Comparison of ENCODE assay signal across 2 cellular contexts in the genomic region with DNA sequence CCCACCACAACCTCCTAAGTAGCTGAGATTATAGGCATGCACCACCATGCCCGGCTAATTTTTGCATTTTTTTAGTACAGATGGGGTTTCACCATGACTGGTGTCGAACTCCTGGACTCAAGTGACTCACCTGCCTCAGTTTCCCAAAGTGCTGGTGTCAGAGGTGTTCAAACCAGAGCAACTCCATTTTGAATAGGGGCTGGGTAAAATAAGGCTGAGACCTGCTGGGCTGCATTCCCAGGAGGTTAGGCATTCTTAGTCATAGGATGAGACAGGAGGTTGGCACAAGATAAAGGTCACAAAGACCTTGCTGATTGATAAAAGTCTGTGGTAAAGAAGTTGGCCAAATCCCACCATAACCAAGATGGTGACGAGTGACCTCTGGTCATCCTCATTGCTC.
TF ChIP-seq lines count a peak whose summit lies in the region.
"Not testable (repeated sequence)": the region's sequence is repeated elsewhere in the genome, so short reads cannot be mapped to it uniquely, and the experiment has no call there.

No MANE protein-coding gene starts in this region.

TF ChIP-seq in SK-N-SH, 30 proteins besides CTCF, POLR2A, EP300 and RAD21:
- TF ChIP-seq RXRA (IDR thresholded peaks at IDR 0.05; ENCODE audit: borderline replicate concordance, low read depth), result peak; percentile 41; the same call in 1 of the 2 replicates
- TF ChIP-seq FOSL2 (IDR thresholded peaks at IDR 0.05; ENCODE audit: borderline replicate concordance, low read depth), result peak; percentile 38; the same call in 1 of the 2 replicates
- TF ChIP-seq NFIC (IDR thresholded peaks at IDR 0.05; ENCODE audit: borderline replicate concordance), result peak; percentile 51; the same call in 1 of the 2 replicates
- 0 out of 2 replicates have a peak, but pooled peaks have one; percentile 20 for TF ChIP-seq JUND (IDR thresholded peaks at IDR 0.05)
- TF ChIP-seq, protein P1, sequence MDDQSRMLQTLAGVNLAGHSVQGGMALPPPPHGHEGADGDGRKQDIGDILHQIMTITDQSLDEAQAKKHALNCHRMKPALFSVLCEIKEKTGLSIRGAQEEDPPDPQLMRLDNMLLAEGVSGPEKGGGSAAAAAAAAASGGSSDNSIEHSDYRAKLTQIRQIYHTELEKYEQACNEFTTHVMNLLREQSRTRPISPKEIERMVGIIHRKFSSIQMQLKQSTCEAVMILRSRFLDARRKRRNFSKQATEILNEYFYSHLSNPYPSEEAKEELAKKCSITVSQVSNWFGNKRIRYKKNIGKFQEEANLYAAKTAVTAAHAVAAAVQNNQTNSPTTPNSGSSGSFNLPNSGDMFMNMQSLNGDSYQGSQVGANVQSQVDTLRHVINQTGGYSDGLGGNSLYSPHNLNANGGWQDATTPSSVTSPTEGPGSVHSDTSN (IDR thresholded peaks at IDR 0.05), result peak; percentile 43

TF ChIP-seq in K562, 482 proteins besides CTCF, POLR2A, EP300 and RAD21:
- peak; percentile 86; the same call in 1 of the 2 replicates for TF ChIP-seq ZNF175 (CRISPR knock-in tag; IDR thresholded peaks at IDR 0.05; ENCODE audit: low read depth)
- TF ChIP-seq NR4A1 (CRISPR knock-in tag; IDR thresholded peaks at IDR 0.05); NR2C1 (IDR thresholded peaks at IDR 0.05): not testable (repeated sequence)
- TF ChIP-seq NR4A1 (tag; IDR thresholded peaks at IDR 0.05), result peak; percentile 84
- TF ChIP-seq DMBX1 (CRISPR knock-in tag; IDR thresholded peaks at IDR 0.05; ENCODE audit: borderline replicate concordance), result 0 out of 2 replicates have a peak, but pooled peaks have one; percentile 35
- peak; percentile 88; the same call in 1 of the 2 replicates for TF ChIP-seq HDAC8 (tag; IDR thresholded peaks at IDR 0.05)
- TF ChIP-seq, protein P2, sequence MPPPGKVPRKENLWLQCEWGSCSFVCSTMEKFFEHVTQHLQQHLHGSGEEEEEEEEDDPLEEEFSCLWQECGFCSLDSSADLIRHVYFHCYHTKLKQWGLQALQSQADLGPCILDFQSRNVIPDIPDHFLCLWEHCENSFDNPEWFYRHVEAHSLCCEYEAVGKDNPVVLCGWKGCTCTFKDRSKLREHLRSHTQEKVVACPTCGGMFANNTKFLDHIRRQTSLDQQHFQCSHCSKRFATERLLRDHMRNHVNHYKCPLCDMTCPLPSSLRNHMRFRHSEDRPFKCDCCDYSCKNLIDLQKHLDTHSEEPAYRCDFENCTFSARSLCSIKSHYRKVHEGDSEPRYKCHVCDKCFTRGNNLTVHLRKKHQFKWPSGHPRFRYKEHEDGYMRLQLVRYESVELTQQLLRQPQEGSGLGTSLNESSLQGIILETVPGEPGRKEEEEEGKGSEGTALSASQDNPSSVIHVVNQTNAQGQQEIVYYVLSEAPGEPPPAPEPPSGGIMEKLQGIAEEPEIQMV (tag; conservative IDR thresholded peaks at IDR 0.05; ENCODE audit: low read depth), result 0 out of 2 replicates have a peak, but pooled peaks have one; percentile 24
- peak; percentile 78 for TF ChIP-seq MEF2D (tag; conservative IDR thresholded peaks at IDR 0.05; ENCODE audit: low read depth)
- TF ChIP-seq ETV1 (tag; conservative IDR thresholded peaks at IDR 0.05; ENCODE audit: low read depth), result 0 out of 2 replicates have a peak, but pooled peaks have one; percentile 10
- TF ChIP-seq, protein P3, sequence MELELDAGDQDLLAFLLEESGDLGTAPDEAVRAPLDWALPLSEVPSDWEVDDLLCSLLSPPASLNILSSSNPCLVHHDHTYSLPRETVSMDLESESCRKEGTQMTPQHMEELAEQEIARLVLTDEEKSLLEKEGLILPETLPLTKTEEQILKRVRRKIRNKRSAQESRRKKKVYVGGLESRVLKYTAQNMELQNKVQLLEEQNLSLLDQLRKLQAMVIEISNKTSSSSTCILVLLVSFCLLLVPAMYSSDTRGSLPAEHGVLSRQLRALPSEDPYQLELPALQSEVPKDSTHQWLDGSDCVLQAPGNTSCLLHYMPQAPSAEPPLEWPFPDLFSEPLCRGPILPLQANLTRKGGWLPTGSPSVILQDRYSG (tag; conservative IDR thresholded peaks at IDR 0.05; ENCODE audit: low read depth), result peak; percentile 74; the same call in 1 of the 2 replicates
- TF ChIP-seq, protein P4, sequence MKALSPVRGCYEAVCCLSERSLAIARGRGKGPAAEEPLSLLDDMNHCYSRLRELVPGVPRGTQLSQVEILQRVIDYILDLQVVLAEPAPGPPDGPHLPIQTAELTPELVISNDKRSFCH (CRISPR knock-in tag; IDR thresholded peaks at IDR 0.05), result not testable (repeated sequence)
- TF ChIP-seq, protein P4 (tag; IDR thresholded peaks at IDR 0.05), result peak; percentile 79; the same call in 1 of the 2 replicates
- peak; percentile 24; the same call in 1 of the 2 replicates for TF ChIP-seq MECOM (CRISPR knock-in tag; IDR thresholded peaks at IDR 0.05)
- TF ChIP-seq, protein P5, sequence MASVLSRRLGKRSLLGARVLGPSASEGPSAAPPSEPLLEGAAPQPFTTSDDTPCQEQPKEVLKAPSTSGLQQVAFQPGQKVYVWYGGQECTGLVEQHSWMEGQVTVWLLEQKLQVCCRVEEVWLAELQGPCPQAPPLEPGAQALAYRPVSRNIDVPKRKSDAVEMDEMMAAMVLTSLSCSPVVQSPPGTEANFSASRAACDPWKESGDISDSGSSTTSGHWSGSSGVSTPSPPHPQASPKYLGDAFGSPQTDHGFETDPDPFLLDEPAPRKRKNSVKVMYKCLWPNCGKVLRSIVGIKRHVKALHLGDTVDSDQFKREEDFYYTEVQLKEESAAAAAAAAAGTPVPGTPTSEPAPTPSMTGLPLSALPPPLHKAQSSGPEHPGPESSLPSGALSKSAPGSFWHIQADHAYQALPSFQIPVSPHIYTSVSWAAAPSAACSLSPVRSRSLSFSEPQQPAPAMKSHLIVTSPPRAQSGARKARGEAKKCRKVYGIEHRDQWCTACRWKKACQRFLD (CRISPR knock-in tag; IDR thresholded peaks at IDR 0.05), result peak; percentile 84
- 0 out of 2 replicates have a peak, but pooled peaks have one; percentile 12 for TF ChIP-seq ZNF583 (CRISPR knock-in tag; IDR thresholded peaks at IDR 0.05)
- TF ChIP-seq PTTG1 (tag; IDR thresholded peaks at IDR 0.05; ENCODE audit: low read depth), result peak; percentile 76
- TF ChIP-seq ZNF584 (CRISPR knock-in tag; IDR thresholded peaks at IDR 0.05; ENCODE audit: low read depth), result 0 out of 2 replicates have a peak, but pooled peaks have one; percentile 30
- TF ChIP-seq, protein P6, sequence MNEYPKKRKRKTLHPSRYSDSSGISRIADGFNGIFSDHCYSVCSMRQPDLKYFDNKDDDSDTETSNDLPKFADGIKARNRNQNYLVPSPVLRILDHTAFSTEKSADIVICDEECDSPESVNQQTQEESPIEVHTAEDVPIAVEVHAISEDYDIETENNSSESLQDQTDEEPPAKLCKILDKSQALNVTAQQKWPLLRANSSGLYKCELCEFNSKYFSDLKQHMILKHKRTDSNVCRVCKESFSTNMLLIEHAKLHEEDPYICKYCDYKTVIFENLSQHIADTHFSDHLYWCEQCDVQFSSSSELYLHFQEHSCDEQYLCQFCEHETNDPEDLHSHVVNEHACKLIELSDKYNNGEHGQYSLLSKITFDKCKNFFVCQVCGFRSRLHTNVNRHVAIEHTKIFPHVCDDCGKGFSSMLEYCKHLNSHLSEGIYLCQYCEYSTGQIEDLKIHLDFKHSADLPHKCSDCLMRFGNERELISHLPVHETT (CRISPR knock-in tag; conservative IDR thresholded peaks at IDR 0.05 in 1 of 2, IDR thresholded peaks at IDR 0.05 in 1 of 2), result peak in 1 of 2 experiments; percentile 60; a peak in 1 of 4 replicates
- TF ChIP-seq NR2C1 (tag; IDR thresholded peaks at IDR 0.05), result peak; percentile 72
- TF ChIP-seq FOSL1 (tag; conservative IDR thresholded peaks at IDR 0.05), result peak; percentile 63
- TF ChIP-seq, protein P7, sequence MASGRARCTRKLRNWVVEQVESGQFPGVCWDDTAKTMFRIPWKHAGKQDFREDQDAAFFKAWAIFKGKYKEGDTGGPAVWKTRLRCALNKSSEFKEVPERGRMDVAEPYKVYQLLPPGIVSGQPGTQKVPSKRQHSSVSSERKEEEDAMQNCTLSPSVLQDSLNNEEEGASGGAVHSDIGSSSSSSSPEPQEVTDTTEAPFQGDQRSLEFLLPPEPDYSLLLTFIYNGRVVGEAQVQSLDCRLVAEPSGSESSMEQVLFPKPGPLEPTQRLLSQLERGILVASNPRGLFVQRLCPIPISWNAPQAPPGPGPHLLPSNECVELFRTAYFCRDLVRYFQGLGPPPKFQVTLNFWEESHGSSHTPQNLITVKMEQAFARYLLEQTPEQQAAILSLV (tag; IDR thresholded peaks at IDR 0.05), result peak; percentile 47; the same call in 1 of the 2 replicates
- TF ChIP-seq KLF1 (tag; IDR thresholded peaks at IDR 0.05), result 0 out of 2 replicates have a peak, but pooled peaks have one; percentile 46
- peak; percentile 76 for TF ChIP-seq PTRF (tag; IDR thresholded peaks at IDR 0.05)
- TF ChIP-seq, protein P8, sequence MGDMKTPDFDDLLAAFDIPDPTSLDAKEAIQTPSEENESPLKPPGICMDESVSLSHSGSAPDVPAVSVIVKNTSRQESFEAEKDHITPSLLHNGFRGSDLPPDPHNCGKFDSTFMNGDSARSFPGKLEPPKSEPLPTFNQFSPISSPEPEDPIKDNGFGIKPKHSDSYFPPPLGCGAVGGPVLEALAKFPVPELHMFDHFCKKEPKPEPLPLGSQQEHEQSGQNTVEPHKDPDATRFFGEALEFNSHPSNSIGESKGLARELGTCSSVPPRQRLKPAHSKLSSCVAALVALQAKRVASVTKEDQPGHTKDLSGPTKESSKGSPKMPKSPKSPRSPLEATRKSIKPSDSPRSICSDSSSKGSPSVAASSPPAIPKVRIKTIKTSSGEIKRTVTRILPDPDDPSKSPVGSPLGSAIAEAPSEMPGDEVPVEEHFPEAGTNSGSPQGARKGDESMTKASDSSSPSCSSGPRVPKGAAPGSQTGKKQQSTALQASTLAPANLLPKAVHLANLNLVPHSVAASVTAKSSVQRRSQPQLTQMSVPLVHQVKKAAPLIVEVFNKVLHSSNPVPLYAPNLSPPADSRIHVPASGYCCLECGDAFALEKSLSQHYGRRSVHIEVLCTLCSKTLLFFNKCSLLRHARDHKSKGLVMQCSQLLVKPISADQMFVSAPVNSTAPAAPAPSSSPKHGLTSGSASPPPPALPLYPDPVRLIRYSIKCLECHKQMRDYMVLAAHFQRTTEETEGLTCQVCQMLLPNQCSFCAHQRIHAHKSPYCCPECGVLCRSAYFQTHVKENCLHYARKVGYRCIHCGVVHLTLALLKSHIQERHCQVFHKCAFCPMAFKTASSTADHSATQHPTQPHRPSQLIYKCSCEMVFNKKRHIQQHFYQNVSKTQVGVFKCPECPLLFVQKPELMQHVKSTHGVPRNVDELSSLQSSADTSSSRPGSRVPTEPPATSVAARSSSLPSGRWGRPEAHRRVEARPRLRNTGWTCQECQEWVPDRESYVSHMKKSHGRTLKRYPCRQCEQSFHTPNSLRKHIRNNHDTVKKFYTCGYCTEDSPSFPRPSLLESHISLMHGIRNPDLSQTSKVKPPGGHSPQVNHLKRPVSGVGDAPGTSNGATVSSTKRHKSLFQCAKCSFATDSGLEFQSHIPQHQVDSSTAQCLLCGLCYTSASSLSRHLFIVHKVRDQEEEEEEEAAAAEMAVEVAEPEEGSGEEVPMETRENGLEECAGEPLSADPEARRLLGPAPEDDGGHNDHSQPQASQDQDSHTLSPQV (IDR thresholded peaks at IDR 0.05), result peak; percentile 82
- TF ChIP-seq CBFA2T3 (IDR thresholded peaks at IDR 0.05), result 0 out of 2 replicates have a peak, but pooled peaks have one; percentile 9
- peak; percentile 73; the same call in 1 of the 2 replicates for TF ChIP-seq ZNF589 (CRISPR knock-in tag; IDR thresholded peaks at IDR 0.05; ENCODE audit: low read depth)
- TF ChIP-seq SMAD4 (CRISPR knock-in tag; conservative IDR thresholded peaks at IDR 0.05), result peak; percentile 52
